In genomic region chr1:227734858-227735780, GRCh38 we compare ENCODE assay signal across 8 cellular contexts. TPM values are rescaled to one million over a fixed set of nuclear protein-coding genes. Genes with fewer than 3 reads are reported as not detected.
DNase-seq lines count a peak whose midpoint lies in the region; ATAC-seq and TF ChIP-seq lines count a peak whose summit lies in the region.

JMJD4 (minus strand) TSS chr1:227735302; CDS start chr1:227735273, 29 bp downstream.
A gene with protein sequence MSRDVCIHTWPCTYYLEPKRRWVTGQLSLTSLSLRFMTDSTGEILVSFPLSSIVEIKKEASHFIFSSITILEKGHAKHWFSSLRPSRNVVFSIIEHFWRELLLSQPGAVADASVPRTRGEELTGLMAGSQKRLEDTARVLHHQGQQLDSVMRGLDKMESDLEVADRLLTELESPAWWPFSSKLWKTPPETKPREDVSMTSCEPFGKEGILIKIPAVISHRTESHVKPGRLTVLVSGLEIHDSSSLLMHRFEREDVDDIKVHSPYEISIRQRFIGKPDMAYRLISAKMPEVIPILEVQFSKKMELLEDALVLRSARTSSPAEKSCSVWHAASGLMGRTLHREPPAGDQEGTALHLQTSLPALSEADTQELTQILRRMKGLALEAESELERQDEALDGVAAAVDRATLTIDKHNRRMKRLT (plus strand): TSS chr1:227735435. CDS start chr1:227747737, 12,302 bp downstream.

- under 1% methylated on average over 104 of the region's 104 CpGs for whole genome bisulfite sequencing in HUES64

- H3K27me3 ChIP-seq in HUES64 (ENCODE audit: insufficient read depth, low read length) (no peaks in the 10 kb centered on the region), OCI-LY3 (ENCODE audit: low read depth, low read length) (no peaks in the 10 kb centered on the region), mononuclear cell (ENCODE audit: insufficient read depth, low read length) (no peaks in the 10 kb centered on the region)

- H3K4me1 ChIP-seq in HUES64 (ENCODE audit: insufficient read depth, low read length) (peaks cover 2% of the 10 kb centered on the region; the same call in 1 of the 2 replicates), OCI-LY3 (ENCODE audit: low read length) (peaks cover 32% of the 10 kb centered on the region), mononuclear cell (ENCODE audit: insufficient read depth, low read length) (peaks cover 25% of the 10 kb centered on the region)

- H4K20me1 ChIP-seq in OCI-LY3 (ENCODE audit: insufficient read depth, low read length) = peaks cover 33% of the 10 kb centered on the region

- peak; percentile 100 for DNase-seq in D341Med (ENCODE audit: low spot score)
- peak; percentile 89 for DNase-seq in activated T-cell treated with anti-CD3 and anti-CD28 coated beads for 1 hour (ENCODE audit: low read depth)
- DNase-seq in epidermal melanocyte (ENCODE audit: insufficient read length, low spot score) = peak; percentile 91
- DNase-seq in stimulated activated CD8-positive, alpha-beta memory T cell treated with anti-CD3 and anti-CD28 coated beads, Interleukin-2, amount 100 ng/mL, for 48 hours (ENCODE audit: low read depth in 2 of 2) = peak; percentile 86 to 89

- H3K4me2 ChIP-seq in OCI-LY3 (ENCODE audit: low read length) = peak within 1 kb of the TSS; percentile 95

- TF ChIP-seq CTCF in OCI-LY3 (IDR thresholded peaks at IDR 0.05; ENCODE audit: low read depth, low read length) = no peak

- peak; percentile 94 for ATAC-seq in GM21515 (IDR thresholded peaks at IDR 0.05; ENCODE audit: unreplicated experiment)

- H3K27ac ChIP-seq in HUES64 (ENCODE audit: low read depth, low read length) (peak within 1 kb of the TSS; percentile 76), OCI-LY3 (ENCODE audit: low read length) (peak within 1 kb of the TSS; percentile 72)

- no peak within 1 kb of the TSS; the same call in 1 of the 2 replicates for H2AFZ ChIP-seq in OCI-LY3 (ENCODE audit: low read depth, low read length)

- H3K79me2 ChIP-seq in OCI-LY3 (ENCODE audit: low read length) = peaks cover 97% of the 10 kb centered on the region

- peak within 1 kb of the TSS; percentile 91 for H3K9ac ChIP-seq in HUES64 (ENCODE audit: low read depth, low read length)
- peak within 1 kb of the TSS; percentile 98 for H3K9ac ChIP-seq in OCI-LY3 (ENCODE audit: low read length)

- peaks cover 35% of the 10 kb centered on the region for H3K36me3 ChIP-seq in HUES64 (ENCODE audit: insufficient read depth, low read length)
- H3K36me3 ChIP-seq in OCI-LY3 (replicated peaks; ENCODE audit: low read depth, low read length) = peaks cover 62% of the 10 kb centered on the region

- H3K4me3 ChIP-seq in HUES64 (ENCODE audit: low read length) (peak within 1 kb of the TSS; percentile 82), OCI-LY3 (ENCODE audit: low read length) (peak within 1 kb of the TSS; percentile 97), mononuclear cell (ENCODE audit: low read length) (peak within 1 kb of the TSS; percentile 71)

- no peaks in the 10 kb centered on the region for H3K9me3 ChIP-seq in HUES64 (ENCODE audit: insufficient read depth, low read depth, low read length)
- H3K9me3 ChIP-seq in OCI-LY3 (ENCODE audit: insufficient read depth, low read length) = no peaks in the 10 kb centered on the region
- no peaks in the 10 kb centered on the region for H3K9me3 ChIP-seq in mononuclear cell (ENCODE audit: low read depth, low read length)

RNA-seq across cellular contexts. Expression of gene JMJD4, which starts in this region (rescaled TPM):
- polyA plus RNA-seq in HUES64 (2013, experiment 1 of 2) = 15.3 TPM
- polyA plus RNA-seq in HUES64 (2013, experiment 2 of 2) = 12.3 TPM
- total RNA-seq in mononuclear cell = 10.5 TPM

RNA-seq across cellular contexts. Expression of the second gene that starts in this region (rescaled TPM):
- polyA plus RNA-seq in HUES64 (2013, experiment 1 of 2) = 31.6 TPM
- polyA plus RNA-seq in HUES64 (2013, experiment 2 of 2) = 30.1 TPM
- total RNA-seq in mononuclear cell = 18.1 TPM

Comparison
In these comparisons a context has a peak if more than half of its experiments do, and no peak if none do; other contexts are left out.
1. Peak in every context shown above with its lines: DNase-seq, ATAC-seq, H3K4me3 ChIP-seq and H3K27ac ChIP-seq.